In genomic region chr18:57747809-57748680, GRCh38 we compare ENCODE assay signal across 13 cellular contexts. TPM values are rescaled to one million over a fixed set of nuclear protein-coding genes. Genes with fewer than 3 reads are reported as not detected.
DNase-seq lines count a peak whose midpoint lies in the region; ATAC-seq, FAIRE-seq and TF ChIP-seq lines count a peak whose summit lies in the region.
"Had no signal": no experiment of that assay in that cellular context is flagged by ENCODE, and none has a peak within 500 bp of the region (broad histone marks: within the 10 kb centered on the region; RNA-seq: fewer than 3 reads in every experiment).

No MANE protein-coding gene starts in this region.

- ATAC-seq in GM21717 (IDR thresholded peaks at IDR 0.05; ENCODE audit: unreplicated experiment) (peak; percentile 16), memory B cell (ENCODE audit: low read depth) (no peak), lower lobe of right lung (no peak), HG02884 (IDR thresholded peaks at IDR 0.05; ENCODE audit: unreplicated experiment) (no peak)

- no peaks in the 10 kb centered on the region for H3K9me2 ChIP-seq in OCI-LY7 (ENCODE audit: insufficient read depth, low read length)

- DNase-seq in DMS 273 (lab: John Stamatoyannopoulos, UW; ENCODE audit: unreplicated experiment) (peak; percentile 55), OCI-LY7 (ENCODE audit: low spot score) (peak; percentile 2), memory B cell (ENCODE audit: low spot score in 2 of 2) (no peak), ovary (no peak), lower lobe of right lung (no peak), small intestine (no peak)
- DNase-seq: activated CD4-positive, CD25-positive, alpha-beta regulatory T cell; left lung; retina had no signal

- TF ChIP-seq CTCF in OCI-LY7 (conservative IDR thresholded peaks at IDR 0.05; ENCODE audit: low read length): no peak
- TF ChIP-seq CTCF in ovary (IDR thresholded peaks at IDR 0.05): no peak
- no peak for TF ChIP-seq CTCF in lower lobe of right lung (IDR thresholded peaks at IDR 0.05)

- H3K27me3 ChIP-seq in ovary: no peaks in the 10 kb centered on the region
- no peaks in the 10 kb centered on the region for H3K27me3 ChIP-seq in lower lobe of right lung (ENCODE audit: low read depth)
- no peaks in the 10 kb centered on the region for H3K27me3 ChIP-seq in small intestine (ENCODE audit: control insufficient read depth in 2 of 2, insufficient read depth in 2 of 2, low read length in 2 of 2)
- H3K27me3 ChIP-seq: left lung had no signal

- H3K36me3 ChIP-seq in OCI-LY7 (ENCODE audit: insufficient read depth, low read length): no peaks in the 10 kb centered on the region
- no peaks in the 10 kb centered on the region for H3K36me3 ChIP-seq in ovary
- H3K36me3 ChIP-seq in lower lobe of right lung: no peaks in the 10 kb centered on the region
- H3K36me3 ChIP-seq in small intestine (ENCODE audit: control insufficient read depth in 2 of 2, insufficient read depth in 2 of 2, low read length in 2 of 2): peaks cover 0 to 2% of the 10 kb centered on the region in 2 donors
- H3K36me3 ChIP-seq: left lung had no signal

- FAIRE-seq in small intestine (lab: Jason Lieb, UNC): no peak
- FAIRE-seq: urothelium cell line had no signal

- H3K27ac Mint-ChIP-seq in memory B cell: peak overlapping the region; percentile 63

- no peak for TF ChIP-seq POLR2A in ovary (IDR thresholded peaks at IDR 0.05)

- 86 to 88% (median 87%) methylated on average over 5 of the region's 5 CpGs for WGBS in ovary, 3 donors
- 65 to 78% (median 70%) methylated on average over 5 of the region's 5 CpGs for WGBS in small intestine, 3 donors

- no peak for TF ChIP-seq EP300 in ovary (IDR thresholded peaks at IDR 0.05)

- CTCF ChIA-PET in OCI-LY7 (lab: Charles Lee; ENCODE audit: unreplicated experiment): interaction anchor here (0.6 kb wide), 1 partner anchor 17 kb away, joined by 3 read pairs; no protein-coding TSS in a partner anchor

- H3K4me3 ChIP-seq in OCI-LY7 (ENCODE audit: low read depth, low read length, poor library complexity, severe bottlenecking) (no peak overlapping the region), ovary (no peak overlapping the region), lower lobe of right lung (no peak overlapping the region), small intestine (ENCODE audit: low read depth in 1 of 2, low read length in 2 of 2) (no peak overlapping the region)
- H3K4me3 ChIP-seq: left lung had no signal

- intact Hi-C loops in OCI-LY7 (cut with micrococcal nuclease; ENCODE audit: unreplicated experiment): no loop called here
- intact Hi-C loops in ovary (cut with DNase I): no loop called here
- intact Hi-C loops in lower lobe of right lung (cut with DNase I): no loop called here

- H3K79me2 ChIP-seq in OCI-LY7 (ENCODE audit: insufficient read depth, low read depth, low read length): no peaks in the 10 kb centered on the region; the same call in 1 of the 2 replicates

- H3K9me3 Mint-ChIP-seq in memory B cell: no peaks in the 10 kb centered on the region
- H3K9me3 Mint-ChIP-seq: central memory CD8-positive, alpha-beta T cell had no signal

- peak overlapping the region; percentile 19; the same call in 1 of the 2 replicates for H2AFZ ChIP-seq in OCI-LY7 (ENCODE audit: low read length)

- BruUV-seq in OCI-LY7 (replicated peaks; lab: Mats Ljungman, UMichigan): no TSS peak

- no peaks in the 10 kb centered on the region for H3K27me3 Mint-ChIP-seq in memory B cell
- H3K27me3 Mint-ChIP-seq: central memory CD8-positive, alpha-beta T cell had no signal

- H3K27ac ChIP-seq in OCI-LY7 (ENCODE audit: low read depth, low read length, poor library complexity, severe bottlenecking) (no peak overlapping the region), ovary (no peak overlapping the region), lower lobe of right lung (no peak overlapping the region), small intestine (ENCODE audit: low read depth in 1 of 2, low read length in 1 of 2) (peak overlapping the region in 1 of 2 donors; percentile 62)

- peak overlapping the region; percentile 8 for H3K4me3 Mint-ChIP-seq in memory B cell
- H3K4me3 Mint-ChIP-seq: central memory CD8-positive, alpha-beta T cell had no signal

- POLR2A ChIA-PET in OCI-LY7 (lab: Charles Lee): interaction anchor here (0.7 kb wide), 1 partner anchor 733 kb away, joined by 3 read pairs; no protein-coding TSS in a partner anchor

- H4K20me1 ChIP-seq in OCI-LY7 (ENCODE audit: insufficient read depth, low read length): no peaks in the 10 kb centered on the region

- no peaks in the 10 kb centered on the region for H3K9me3 ChIP-seq in OCI-LY7 (ENCODE audit: low read length)
- H3K9me3 ChIP-seq in ovary: no peaks in the 10 kb centered on the region
- no peaks in the 10 kb centered on the region for H3K9me3 ChIP-seq in lower lobe of right lung
- H3K9me3 ChIP-seq in small intestine (ENCODE audit: control insufficient read depth, low read depth): no peaks in the 10 kb centered on the region
- H3K9me3 ChIP-seq: left lung had no signal

- H3K4me1 ChIP-seq in OCI-LY7 (ENCODE audit: insufficient read depth, low read length, poor library complexity, severe bottlenecking) (peaks cover 20% of the 10 kb centered on the region), ovary (ENCODE audit: insufficient read depth) (peaks cover 1% of the 10 kb centered on the region), lower lobe of right lung (peaks cover 27% of the 10 kb centered on the region), small intestine (ENCODE audit: control insufficient read depth in 2 of 2, insufficient read depth in 1 of 2, low read depth in 1 of 2, low read length in 1 of 2) (peaks cover 2 to 8% of the 10 kb centered on the region in 2 donors)

- H3K4me2 ChIP-seq in OCI-LY7 (ENCODE audit: low read length): peak overlapping the region; percentile 54

- no peaks in the 10 kb centered on the region for H3K36me3 Mint-ChIP-seq in memory B cell

- H3K4me1 Mint-ChIP-seq in memory B cell: peaks cover 34% of the 10 kb centered on the region
- H3K4me1 Mint-ChIP-seq: central memory CD8-positive, alpha-beta T cell had no signal

RNA-seq across cellular contexts. Expression of gene ATP8B1, which starts 55.1 kb away (rescaled TPM):
- not detected in 2 replicates for total RNA-seq in OCI-LY7 (2014; rRNA removed; shearing (Covaris generic))
- total RNA-seq in OCI-LY7 (2022) (not detected in 2 replicates), ovary (10 to 100 TPM in 1 of 7 donors, 1 to 10 TPM in 6; 1.4 to 13.2 (median 5.2) TPM), lower lobe of right lung (27.2 TPM)
- polyA plus RNA-seq in ovary (10 to 100 TPM in 1 of 2 donors, 1 to 10 TPM in 1; 2.4 to 10.2 TPM), small intestine (10 to 100 TPM; 25.5 to 57.1 (median 28.4) TPM)

Comparison
In these comparisons a context has a peak if more than half of its experiments do, and no peak if none do; other contexts are left out.
1. DNase-seq: peak in DMS 273 (single experiment) and OCI-LY7 (single experiment); none in memory B cell (0 of 2), ovary (0 of 5), lower lobe of right lung (single experiment) and small intestine (single experiment).